8 cellular contexts compared by ENCODE assay signal in genomic region chr7:105003875-105004510, GRCh38. TPM values are rescaled to one million over a fixed set of nuclear protein-coding genes. Genes with fewer than 3 reads are reported as not detected.
DNase-seq lines count a peak whose midpoint lies in the region; ATAC-seq and TF ChIP-seq lines count a peak whose summit lies in the region.

No MANE protein-coding gene starts in this region.

- peak overlapping the region in 6 of 7 donors; percentile 18 to 85 (median 46) for H3K27ac Mint-ChIP-seq in CD14-positive monocyte

- H3K9me3 ChIP-seq in SK-N-MC (ENCODE audit: low read depth, low read length) (no peaks in the 10 kb centered on the region), neutrophil (no peaks in the 10 kb centered on the region)

- peaks cover 26 to 37% of the 10 kb centered on the region in 2 donors for H3K36me3 Mint-ChIP-seq in CD14-positive monocyte

- WGBS in lower leg skin, 2 donors: 38 to 68% methylated on average over 1 of the region's 1 CpG

- TF ChIP-seq POLR2A in lower leg skin (IDR thresholded peaks at IDR 0.05): no peak

- peaks cover 24 to 54% of the 10 kb centered on the region in 2 experiments for H3K4me1 ChIP-seq in neutrophil (ENCODE audit: control insufficient read depth in 1 of 2, insufficient read depth in 1 of 2, low read depth in 1 of 2, low read length in 1 of 2)

- no peaks in the 10 kb centered on the region for H3K27me3 ChIP-seq in neutrophil

- TF ChIP-seq CTCF in CD14-positive monocyte (IDR thresholded peaks at IDR 0.05): no peak
- TF ChIP-seq CTCF in neutrophil (IDR thresholded peaks at IDR 0.05): no peak
- no peak for TF ChIP-seq CTCF in lower leg skin (IDR thresholded peaks at IDR 0.05)

- H3K27ac ChIP-seq in SK-N-MC (peak overlapping the region; percentile 72; the same call in 1 of the 2 replicates), neutrophil (peak overlapping the region; percentile 51)

- no peak overlapping the region for H3K9ac ChIP-seq in SK-N-MC (ENCODE audit: insufficient read length)

- peak; percentile 24 for ATAC-seq in esophagus mucosa

- no peak overlapping the region for H3K4me3 ChIP-seq in SK-N-MC
- H3K4me3 ChIP-seq in neutrophil (ENCODE audit: low read depth in 1 of 2, low read length in 1 of 2): no peak overlapping the region
- H3K4me3 ChIP-seq in lower leg skin (ENCODE audit: low read depth, poor library complexity, severe bottlenecking): no peak overlapping the region

- no peak overlapping the region for H3K4me3 Mint-ChIP-seq in CD14-positive monocyte

- intact Hi-C loops in CD14-positive monocyte (cut with micrococcal nuclease): no loop called here
- intact Hi-C loops in lower leg skin (cut with DNase I; ENCODE audit: low total_unique reads): no loop called here

- no peaks in the 10 kb centered on the region for H3K9me3 Mint-ChIP-seq in CD14-positive monocyte

- DNase-seq in CD14-positive monocyte (ENCODE audit: low spot score) (no peak), SK-N-MC (ENCODE audit: low read depth, low spot score) (no peak), lower leg skin (ENCODE audit: low spot score in 2 of 2) (no peak), T-helper 9 cell (no peak), DMS114 treated with DMSO at 0.1 percent for 48 hours (lab: John Stamatoyannopoulos, UW; ENCODE audit: unreplicated experiment) (no peak), A172 (ENCODE audit: low spot score) (no peak)

- H3K4me1 Mint-ChIP-seq in CD14-positive monocyte: peaks cover 56% of the 10 kb centered on the region

- H3K36me3 ChIP-seq in SK-N-MC (ENCODE audit: insufficient read depth, low read length) (peaks cover 76% of the 10 kb centered on the region), neutrophil (peaks cover 7% of the 10 kb centered on the region)

- H3K27me3 Mint-ChIP-seq in CD14-positive monocyte (ENCODE audit: low read depth in 3 of 3): peaks cover 0 to 2% (median 0%) of the 10 kb centered on the region in 3 donors

RNA-seq across cellular contexts. Expression of gene KMT2E, which starts 10.0 kb away (rescaled TPM):
- 10 to 100 TPM; 33.1 to 58.0 TPM for polyA plus RNA-seq in CD14-positive monocyte
- total RNA-seq in esophagus mucosa (29.0 TPM), lower leg skin (100 to 1,000 TPM in 3 of 4 donors, 10 to 100 TPM in 1; 86.4 to 130 (median 114) TPM)
- 27.6 and 40.3 TPM in 2 replicates for total RNA-seq in A172 (2014; rRNA removed; shearing (Covaris generic))
